In the genomic region with DNA sequence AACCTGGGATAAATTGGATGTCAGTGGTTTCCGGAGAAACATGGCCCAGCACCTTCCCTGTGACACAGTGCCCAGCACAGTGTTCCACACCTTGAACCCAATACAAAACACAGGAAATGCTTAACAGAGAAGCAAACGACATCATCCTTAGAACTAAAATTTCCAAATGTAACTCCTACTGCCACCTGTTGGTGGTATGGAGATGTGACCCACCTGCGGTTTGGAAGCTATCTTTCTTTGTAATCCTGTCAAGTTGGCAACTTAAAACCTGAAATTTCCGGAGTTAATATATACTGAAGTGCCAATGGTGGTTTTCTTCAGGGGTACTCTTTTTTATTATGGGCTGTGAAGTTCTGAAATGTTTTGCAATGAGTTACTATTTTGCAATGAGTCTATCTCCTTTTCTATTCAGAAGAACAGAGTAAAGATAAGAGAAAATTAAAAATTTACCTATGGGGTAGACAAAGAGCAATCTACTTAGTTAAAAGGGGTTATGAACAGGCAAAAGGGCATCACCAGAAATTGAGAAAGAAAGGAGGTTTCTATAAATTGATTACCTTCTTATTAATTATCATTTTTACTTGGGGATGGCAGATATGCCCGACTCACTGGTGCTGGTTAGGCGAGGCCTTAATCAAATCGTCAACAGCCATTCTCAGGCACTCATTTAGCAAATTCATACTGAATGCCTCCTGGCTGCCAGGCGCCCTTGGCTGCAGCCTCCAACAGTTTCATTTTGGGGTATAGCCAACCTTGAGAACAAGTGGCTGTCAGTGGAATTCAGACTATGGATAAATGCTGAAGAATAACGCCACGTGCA, we compare ENCODE assay signal across 7 cellular contexts.
DNase-seq lines count a peak whose midpoint lies in the region; ATAC-seq and TF ChIP-seq lines count a peak whose summit lies in the region.

No MANE protein-coding gene starts in this region.

- H3K36me3 ChIP-seq in MM.1S (replicated peaks; ENCODE audit: insufficient read depth, low read length) (no peaks in the 10 kb centered on the region), WERI-Rb-1 (no peaks in the 10 kb centered on the region), right lobe of liver (no peaks in the 10 kb centered on the region)

- 0 out of 2 replicates have a peak overlapping the region, but pooled peaks have one; percentile 24 for H2AFZ ChIP-seq in MM.1S (ENCODE audit: low read length)

- WGBS in right lobe of liver (ENCODE audit: insufficient coverage, low coverage, low lambda C conversion rate, missing lambda C conversion rate): 47% methylated on average over 9 of the region's 10 CpGs

- ATAC-seq in right lobe of liver (peak; percentile 38 to 58 (median 46)), GM18519 (IDR thresholded peaks at IDR 0.05; ENCODE audit: low FRiP score, unreplicated experiment) (no peak), GM19395 (IDR thresholded peaks at IDR 0.05; ENCODE audit: unreplicated experiment) (no peak)

- H3K9ac ChIP-seq in MM.1S (ENCODE audit: low read length): no peak overlapping the region

- H3K79me2 ChIP-seq in MM.1S (ENCODE audit: low read length): no peaks in the 10 kb centered on the region

- TF ChIP-seq CTCF in GM10248 (IDR thresholded peaks at IDR 0.05; ENCODE audit: control extremely low read depth, extremely low read depth, low read depth, missing control alignments) (peak; percentile 36), MM.1S (IDR thresholded peaks at IDR 0.05; ENCODE audit: low read length) (peak; percentile 86), WERI-Rb-1 (IDR thresholded peaks at IDR 0.05; ENCODE audit: low read depth, low read length) (peak; percentile 63), right lobe of liver (IDR thresholded peaks at IDR 0.05) (peak; percentile 61 to 77 (median 72))

- CTCF ChIA-PET in GM10248 (lab: Yijun Ruan, JAX): interaction anchor here (1.6 to 2.8 kb wide), 2 partner anchors 10 to 793 kb away, joined by 4 to 16 read pairs; no protein-coding TSS in a partner anchor

- TF ChIP-seq POLR2A in right lobe of liver (IDR thresholded peaks at IDR 0.05): no peak

- POLR2A ChIA-PET in GM10248 (lab: Yijun Ruan, JAX): no interaction called here

- H3K27me3 ChIP-seq in MM.1S (replicated peaks; ENCODE audit: insufficient read depth, low read length) (no peaks in the 10 kb centered on the region), WERI-Rb-1 (ENCODE audit: insufficient read depth, low read depth, severe bottlenecking) (no peaks in the 10 kb centered on the region), right lobe of liver (no peaks in the 10 kb centered on the region)

- intact Hi-C loops in right lobe of liver (cut with DNase I): no loop called here

- H3K9me2 ChIP-seq in MM.1S (replicated peaks; ENCODE audit: insufficient read depth, low read length): no peaks in the 10 kb centered on the region

- H3K9me3 ChIP-seq in MM.1S (replicated peaks; ENCODE audit: insufficient read depth, low read length) (no peaks in the 10 kb centered on the region), WERI-Rb-1 (ENCODE audit: severe bottlenecking) (no peaks in the 10 kb centered on the region), right lobe of liver (no peaks in the 10 kb centered on the region)

- H3K4me3 ChIP-seq in MM.1S (ENCODE audit: low read length) (no peak overlapping the region), WERI-Rb-1 (ENCODE audit: low read depth, low read length) (no peak overlapping the region), right lobe of liver (no peak overlapping the region)

- no peaks in the 10 kb centered on the region for H3F3A ChIP-seq in MM.1S (ENCODE audit: insufficient read depth, low read length)

- H4K20me1 ChIP-seq in MM.1S (ENCODE audit: insufficient read depth, low read length): no peaks in the 10 kb centered on the region

- H3K27ac ChIP-seq in MM.1S (ENCODE audit: low read length): peak overlapping the region; percentile 17; the same call in 1 of the 2 replicates
- H3K27ac ChIP-seq in WERI-Rb-1: no peak overlapping the region
- no peak overlapping the region for H3K27ac ChIP-seq in right lobe of liver

- H3K4me1 ChIP-seq in MM.1S (ENCODE audit: low read length) (peaks cover 11% of the 10 kb centered on the region), right lobe of liver (no peaks in the 10 kb centered on the region)

- peak overlapping the region; percentile 51 for H3K4me2 ChIP-seq in MM.1S (ENCODE audit: low read depth, low read length)

- DNase-seq in GM10248 (ENCODE audit: extremely low spot score) (peak; percentile 49), MM.1S (peak; percentile 63), WERI-Rb-1 (peak; percentile 20), right lobe of liver (no peak)
- no peak for DNase-seq in stimulated activated CD4-positive, alpha-beta T cell treated with anti-CD3 and anti-CD28 coated beads, Interleukin-4, amount 100 ng/mL, for 1 hour

Comparison
In these comparisons a context has a peak if more than half of its experiments do, and no peak if none do; other contexts are left out.
1. DNase-seq: peak in GM10248 (single experiment), MM.1S (single experiment) and WERI-Rb-1 (single experiment); none in right lobe of liver (0 of 3) and stimulated activated CD4-positive, alpha-beta T cell treated with anti-CD3 and anti-CD28 coated beads, Interleukin-4, amount 100 ng/mL, for 1 hour (single experiment).
2. CTCF ChIP-seq: peak in every context shown above with its lines; median percentile 86 in MM.1S; 72 in right lobe of liver; 63 in WERI-Rb-1; 36 in GM10248.
3. ATAC-seq: peak in right lobe of liver (4 of 4); none in GM18519 (single experiment) and GM19395 (single experiment).